ENCODE assay signal across 8 cellular contexts in genomic region chr13:51797664-51798488, GRCh38. TPM values are rescaled to one million over a fixed set of nuclear protein-coding genes. Genes with fewer than 3 reads are reported as not detected.
A peak's percentile ranks its signal among the peaks of the same experiment; 100 is the strongest.
DNase-seq lines count a peak whose midpoint lies in the region; ATAC-seq, FAIRE-seq and TF ChIP-seq lines count a peak whose summit lies in the region.

No MANE protein-coding gene starts in this region.

- H3K27ac ChIP-seq in kidney (ENCODE audit: low read depth in 2 of 2, low read length in 2 of 2), result no peak overlapping the region

- FAIRE-seq in kidney (lab: Jason Lieb, UNC), result no peak

- TF ChIP-seq CTCF in astrocyte of the spinal cord (IDR thresholded peaks at IDR 0.05; ENCODE audit: low read depth, low read length), result peak; percentile 42
- peak; percentile 52 for TF ChIP-seq CTCF in kidney (IDR thresholded peaks at IDR 0.05; ENCODE audit: borderline replicate concordance, extremely low read depth, insufficient read depth)

- H3K9ac ChIP-seq in kidney (ENCODE audit: low read length in 2 of 2), result no peak overlapping the region

- DNase-seq in DMS79 (lab: John Stamatoyannopoulos, UW) (peak; percentile 76), NAMALWA (ENCODE audit: low spot score) (peak; percentile 77), SK-MEL-5 (ENCODE audit: low read depth, low spot score) (peak; percentile 57), astrocyte of the spinal cord (ENCODE audit: low read depth, low spot score) (peak; percentile 69), kidney (no peak)
- DNase-seq in stimulated activated naive B cell treated with anti-CD40 and anti-IgM and Interleukin-4, amounts not matched to agents 10 μg/mL and 1 μg/mL and 100 μg/mL, for 72 hours, result peak; percentile 46

- H3K4me1 ChIP-seq in kidney (ENCODE audit: control insufficient read depth in 1 of 2, insufficient read depth in 1 of 2, low read depth in 1 of 2, low read length in 2 of 2), result peaks cover 14 to 16% of the 10 kb centered on the region in 2 donors

- H3K27me3 Mint-ChIP-seq in stimulated activated naive B cell treated with anti-CD40 and anti-IgM and Interleukin-4, amounts not matched to agents 10 μg/mL and 1 μg/mL and 100 μg/mL, for 72 hours, result no peaks in the 10 kb centered on the region

- peak overlapping the region; percentile 42 for H3K27ac Mint-ChIP-seq in stimulated activated naive B cell treated with anti-CD40 and anti-IgM and Interleukin-4, amounts not matched to agents 10 μg/mL and 1 μg/mL and 100 μg/mL, for 72 hours

- peaks cover 47 to 68% of the 10 kb centered on the region in 2 donors for H3K4me1 Mint-ChIP-seq in stimulated activated naive B cell treated with anti-CD40 and anti-IgM and Interleukin-4, amounts not matched to agents 10 μg/mL and 1 μg/mL and 100 μg/mL, for 72 hours

- peaks cover 5 to 13% of the 10 kb centered on the region in 2 donors for H3K36me3 Mint-ChIP-seq in stimulated activated naive B cell treated with anti-CD40 and anti-IgM and Interleukin-4, amounts not matched to agents 10 μg/mL and 1 μg/mL and 100 μg/mL, for 72 hours

- ATAC-seq in GM21576 (IDR thresholded peaks at IDR 0.05; ENCODE audit: unreplicated experiment) (peak; percentile 31), GM18873 (IDR thresholded peaks at IDR 0.05; ENCODE audit: low FRiP score, unreplicated experiment) (no peak)
- ATAC-seq in stimulated activated naive B cell treated with anti-CD40 and anti-IgM and Interleukin-4, amounts not matched to agents 10 μg/mL and 1 μg/mL and 100 μg/mL, for 72 hours (replicated peaks), result peak; percentile 28 to 54

- peaks cover 2 to 10% of the 10 kb centered on the region in 2 donors for H3K36me3 ChIP-seq in kidney (ENCODE audit: control insufficient read depth in 1 of 2, insufficient read depth in 2 of 2, low read length in 2 of 2)

- H3K4me3 ChIP-seq in astrocyte of the spinal cord (ENCODE audit: low read depth, low read length) (no peak overlapping the region), kidney (ENCODE audit: low read length in 2 of 2) (no peak overlapping the region)

- no peaks in the 10 kb centered on the region for H3K9me3 Mint-ChIP-seq in stimulated activated naive B cell treated with anti-CD40 and anti-IgM and Interleukin-4, amounts not matched to agents 10 μg/mL and 1 μg/mL and 100 μg/mL, for 72 hours

- no peaks in the 10 kb centered on the region for H3K9me3 ChIP-seq in kidney (ENCODE audit: control insufficient read depth in 1 of 2, low read length in 2 of 2)

- in situ Hi-C loops in SK-MEL-5 (cut with HindIII; ENCODE audit: low pct_unique_long_range_greater_than_20kb, low sequenced_read_pairs), result no loop called here
- in situ Hi-C loops in astrocyte of the spinal cord (cut with HindIII; ENCODE audit: low sequenced_read_pairs), result no loop called here

- H3K4me3 Mint-ChIP-seq in stimulated activated naive B cell treated with anti-CD40 and anti-IgM and Interleukin-4, amounts not matched to agents 10 μg/mL and 1 μg/mL and 100 μg/mL, for 72 hours, result no peak overlapping the region

- intact Hi-C loops in kidney (cut with DNase I), result no loop called here

RNA-seq across cellular contexts. Expression of gene DHRS12, which starts 6.1 kb away (rescaled TPM):
- 3.9 and 5.8 TPM in 2 replicates for total RNA-seq in SK-MEL-5 (2014; rRNA removed; shearing (Covaris generic))
- polyA plus RNA-seq in SK-MEL-5 (2015; cell fraction: cytosol; rRNA removed), result 5.8 and 10.3 TPM in 2 replicates
- 10.6 and 34.4 TPM in 2 replicates for polyA plus RNA-seq in SK-MEL-5 (2015; cell fraction: nucleus; rRNA removed)
- total RNA-seq in kidney, result 20.4 TPM
- polyA plus RNA-seq in kidney (ENCODE audit: insufficient read depth, low read depth, low replicate concordance), result 36.1 TPM

RNA-seq across cellular contexts. Expression of gene TMEM272, which starts 47.1 kb away (rescaled TPM):
- 1.2 and 1.8 TPM in 2 replicates for total RNA-seq in SK-MEL-5 (2014; rRNA removed; shearing (Covaris generic))
- polyA plus RNA-seq in SK-MEL-5 (2015; cell fraction: cytosol; rRNA removed), result 0.83 and 2.4 TPM in 2 replicates
- polyA plus RNA-seq in SK-MEL-5 (2015; cell fraction: nucleus; rRNA removed), result 3.7 and 8.5 TPM in 2 replicates
- total RNA-seq in kidney, result 0.19 TPM
- polyA plus RNA-seq in kidney (ENCODE audit: insufficient read depth, low read depth, low replicate concordance), result 0.28 TPM
